Comparison of ENCODE assay signal across 26 cellular contexts in genomic region chr1:100252901-100253300, GRCh38.
"Had no signal": no experiment of that assay in that cellular context is flagged by ENCODE, and none has a peak within 500 bp of the region (broad histone marks: within the 10 kb centered on the region; RNA-seq: fewer than 3 reads in every experiment).

No MANE protein-coding gene starts in this region.

- ATAC-seq: mucosa of descending colon; naive thymus-derived CD4-positive, alpha-beta T cell; natural killer cell treated with Interleukin-12 subunit alpha and Interleukin-12 subunit beta and Interleukin-15 and Interleukin-18, amount 100 ng/mL, for 72 hours; right lobe of liver; stimulated activated naive B cell treated with anti-CD40 and anti-IgM and Interleukin-4, amounts not matched to agents 10 μg/mL and 1 μg/mL and 100 μg/mL, for 72 hours; stimulated activated naive CD8-positive, alpha-beta T cell treated with anti-CD3 and anti-CD28 coated beads, Interleukin-15, Interleukin-2, amounts not matched to agents 100 U/mL and 50 U/mL, for 24 hours had no signal

- H3K27ac Mint-ChIP-seq: immature natural killer cell; memory B cell; naive thymus-derived CD4-positive, alpha-beta T cell; stimulated activated naive B cell treated with anti-CD40 and anti-IgM and Interleukin-4, amounts not matched to agents 10 μg/mL and 1 μg/mL and 100 μg/mL, for 72 hours had no signal

- H3K9me3 ChIP-seq: left ventricle myocardium inferior, mucosa of descending colon, ovary, right atrium auricular region, right lobe of liver, stomach, testis, thyroid gland, transverse colon, upper lobe of right lung, uterus had no signal

- DNase-seq: hypothalamus; immature natural killer cell; left ventricle myocardium inferior; midbrain; mucosa of descending colon; naive thymus-derived CD4-positive, alpha-beta T cell; ovary; right lobe of liver; stimulated activated CD4-positive, alpha-beta T cell treated with anti-CD3 and anti-CD28 coated beads, Interleukin-12 subunit alpha, Interleukin-12 subunit beta, amount 100 ng/mL, for 4 hours; stimulated activated CD4-positive, alpha-beta T cell treated with anti-CD3 and anti-CD28 coated beads, Interleukin-15, amount 100 ng/mL, for 24 hours; stimulated activated CD4-positive, alpha-beta T cell treated with anti-CD3 and anti-CD28 coated beads, Interleukin-2, amount 100 ng/mL, for 24 hours; stimulated activated CD4-positive, alpha-beta T cell treated with anti-CD3 and anti-CD28 coated beads, Interleukin-4, amount 100 ng/mL, for 1 hour; stimulated activated naive B cell treated with anti-CD40 and anti-IgM and Interleukin-4, amounts not matched to agents 10 μg/mL and 1 μg/mL and 100 μg/mL, for 72 hours; stimulated activated naive CD8-positive, alpha-beta T cell treated with anti-CD3 and anti-CD28 coated beads, Interleukin-15, Interleukin-2, amounts not matched to agents 100 U/mL and 50 U/mL, for 24 hours; stomach; testis; thyroid gland; transverse colon; upper lobe of right lung; uterus had no signal

- H3K27me3 Mint-ChIP-seq: memory B cell had no signal

- FAIRE-seq: islet of Langerhans had no signal

- H3K36me3 ChIP-seq: left ventricle myocardium inferior, ovary, right atrium auricular region, right lobe of liver, stomach, thyroid gland, transverse colon, upper lobe of right lung, uterus had no signal

- H3K27ac ChIP-seq: left ventricle myocardium inferior, ovary, right atrium auricular region, right lobe of liver, stomach, testis, thyroid gland, transverse colon, upper lobe of right lung, uterus had no signal

- H3K27me3 ChIP-seq: ovary, right atrium auricular region, right lobe of liver, stomach, testis, thyroid gland, transverse colon, upper lobe of right lung, uterus had no signal

- H3K4me2 ChIP-seq: smooth muscle cell had no signal

- H3K4me3 ChIP-seq: left ventricle myocardium inferior, lung, mucosa of descending colon, ovary, right atrium auricular region, right lobe of liver, smooth muscle cell, stomach, testis, thyroid gland, transverse colon, upper lobe of right lung, uterus had no signal

- H3K9me3 Mint-ChIP-seq: immature natural killer cell; memory B cell; natural killer cell treated with Interleukin-12 subunit alpha and Interleukin-12 subunit beta and Interleukin-15 and Interleukin-18, amount 100 ng/mL, for 72 hours; stimulated activated naive B cell treated with anti-CD40 and anti-IgM and Interleukin-4, amounts not matched to agents 10 μg/mL and 1 μg/mL and 100 μg/mL, for 72 hours had no signal

- H3K4me3 Mint-ChIP-seq: immature natural killer cell; memory B cell; natural killer cell treated with Interleukin-12 subunit alpha and Interleukin-12 subunit beta and Interleukin-15 and Interleukin-18, amount 100 ng/mL, for 72 hours; stimulated activated naive B cell treated with anti-CD40 and anti-IgM and Interleukin-4, amounts not matched to agents 10 μg/mL and 1 μg/mL and 100 μg/mL, for 72 hours had no signal

- H3K36me3 Mint-ChIP-seq: immature natural killer cell; memory B cell; naive thymus-derived CD4-positive, alpha-beta T cell; natural killer cell treated with Interleukin-12 subunit alpha and Interleukin-12 subunit beta and Interleukin-15 and Interleukin-18, amount 100 ng/mL, for 72 hours; stimulated activated naive B cell treated with anti-CD40 and anti-IgM and Interleukin-4, amounts not matched to agents 10 μg/mL and 1 μg/mL and 100 μg/mL, for 72 hours had no signal
